In genomic region chr1:100646000-100646399, GRCh38 we compare ENCODE assay signal across 18 cellular contexts.
"Had no signal": no experiment of that assay in that cellular context is flagged by ENCODE, and none has a peak within 500 bp of the region (broad histone marks: within the 10 kb centered on the region; RNA-seq: fewer than 3 reads in every experiment).

No MANE protein-coding gene starts in this region.

- H3K4me3 ChIP-seq: colonic mucosa, heart right ventricle, mucosa of descending colon, ovary, psoas muscle, sigmoid colon, tibial artery, upper lobe of right lung, vagina had no signal

- DNase-seq: colonic mucosa; dermis blood vessel endothelial cell; erythroblast; heart right ventricle; hypothalamus; mammary epithelial cell; mucosa of descending colon; natural killer cell; ovary; psoas muscle; retina; sigmoid colon; small intestine; stimulated activated CD4-positive, alpha-beta T cell treated with anti-CD3 and anti-CD28 coated beads, Interleukin-2, amount 100 ng/mL, for 48 hours; stimulated activated naive CD4-positive, alpha-beta T cell treated with Interleukin-2 at 50 U/mL for 16 hours; tibial artery; upper lobe of right lung had no signal

- ATAC-seq: mucosa of descending colon, natural killer cell, psoas muscle had no signal

- H3K27me3 ChIP-seq: colonic mucosa, heart right ventricle, ovary, sigmoid colon, tibial artery, upper lobe of right lung, vagina had no signal

- H3K27ac ChIP-seq: colonic mucosa, heart right ventricle, ovary, psoas muscle, sigmoid colon, tibial artery, upper lobe of right lung, vagina had no signal

- H3K36me3 ChIP-seq: colonic mucosa, heart right ventricle, ovary, sigmoid colon, tibial artery, upper lobe of right lung, vagina had no signal

- H3K4me1 ChIP-seq: colonic mucosa, psoas muscle, vagina had no signal

- H3K9me3 ChIP-seq: colonic mucosa, mucosa of descending colon, ovary, psoas muscle, sigmoid colon, upper lobe of right lung, vagina had no signal
